ENCODE assay signal across 8 cellular contexts in genomic region chr4:168923526-168924194, GRCh38.
DNase-seq lines count a peak whose midpoint lies in the region; ATAC-seq and TF ChIP-seq lines count a peak whose summit lies in the region.

No MANE protein-coding gene starts in this region.

- no peak overlapping the region for H3K27ac Mint-ChIP-seq in CD4-positive, alpha-beta memory T cell
- H3K27ac Mint-ChIP-seq in endodermal cell: no peak overlapping the region

- 35 to 40% methylated on average over 1 to 3 of the region's 3 CpGs for WGBS in endodermal cell (ENCODE audit: insufficient coverage in 1 of 2, insufficient read length in 1 of 2), 2 experiments

- H3K27me3 ChIP-seq in CD4-positive, alpha-beta memory T cell (ENCODE audit: insufficient read depth, low read length): no peaks in the 10 kb centered on the region
- H3K27me3 ChIP-seq in endodermal cell (ENCODE audit: control insufficient read depth, insufficient read depth, low read length, poor library complexity, severe bottlenecking): no peaks in the 10 kb centered on the region

- peak; percentile 42 to 53 (median 48) for DNase-seq in CD4-positive, alpha-beta memory T cell
- peak; percentile 78 for DNase-seq in NCI-H748 (lab: John Stamatoyannopoulos, UW; ENCODE audit: unreplicated experiment)
- peak; percentile 27 to 40 for DNase-seq in activated CD4-positive, alpha-beta T cell treated with anti-CD3 and anti-CD28 coated beads, Interleukin-2, amount 50 U/mL, for 4 hours
- peak; percentile 85 for DNase-seq in endodermal cell
- DNase-seq in midbrain (lab: John Stamatoyannopoulos, UW): peak; percentile 79
- peak in 5 of 6 experiments; percentile 11 to 51 (median 20) for DNase-seq in stimulated activated naive CD4-positive, alpha-beta T cell (lab: John Stamatoyannopoulos, UW)

- no peak overlapping the region for H3K4me3 ChIP-seq in CD4-positive, alpha-beta memory T cell (ENCODE audit: low read length in 2 of 2)
- H3K4me3 ChIP-seq in endodermal cell (ENCODE audit: low read length): no peak overlapping the region

- CTCF ChIA-PET in CD4-positive, alpha-beta memory T cell (lab: Charles Lee; ENCODE audit: partially characterized antibody): interaction anchor here (0.6 to 3.9 kb wide), 33 partner anchors 9 to 1124 kb away, joined by 3 to 43 read pairs (median 3); partner anchors contain the start of gene CBR4

- no peaks in the 10 kb centered on the region for H3K9me3 Mint-ChIP-seq in CD4-positive, alpha-beta memory T cell
- H3K9me3 Mint-ChIP-seq in endodermal cell: no peaks in the 10 kb centered on the region

- no peaks in the 10 kb centered on the region for H3K36me3 ChIP-seq in CD4-positive, alpha-beta memory T cell (ENCODE audit: insufficient read depth, low read length)
- H3K36me3 ChIP-seq in endodermal cell (ENCODE audit: control insufficient read depth, insufficient read depth, low read length): peaks cover 92% of the 10 kb centered on the region

- peak; percentile 88 for TF ChIP-seq CTCF in endodermal cell (conservative IDR thresholded peaks at IDR 0.05)

- H3K27me3 Mint-ChIP-seq in CD4-positive, alpha-beta memory T cell: no peaks in the 10 kb centered on the region
- H3K27me3 Mint-ChIP-seq in endodermal cell (ENCODE audit: insufficient read depth): no peaks in the 10 kb centered on the region

- no peaks in the 10 kb centered on the region for H3K9me3 ChIP-seq in CD4-positive, alpha-beta memory T cell (ENCODE audit: control insufficient read depth in 1 of 2, low read length in 2 of 2)
- H3K9me3 ChIP-seq in endodermal cell (ENCODE audit: control insufficient read depth, low read length): no peaks in the 10 kb centered on the region

- peaks cover 0 to 3% (median 0%) of the 10 kb centered on the region in 4 donors for H3K4me1 Mint-ChIP-seq in CD4-positive, alpha-beta memory T cell
- peaks cover 3% of the 10 kb centered on the region for H3K4me1 Mint-ChIP-seq in endodermal cell

- POLR2A ChIA-PET in CD4-positive, alpha-beta memory T cell (lab: Charles Lee; ENCODE audit: partially characterized antibody): no interaction called here

- no peak overlapping the region for H3K4me3 Mint-ChIP-seq in CD4-positive, alpha-beta memory T cell
- H3K4me3 Mint-ChIP-seq in endodermal cell: no peak overlapping the region

- intact Hi-C loops in CD4-positive, alpha-beta memory T cell (cut with micrococcal nuclease): loop anchor here (1.0 kb wide), 4 partner anchors 87 to 643 kb away; partner anchors contain the start of gene CBR4

- ATAC-seq in GM19351 (IDR thresholded peaks at IDR 0.05; ENCODE audit: unreplicated experiment): peak; percentile 79
- ATAC-seq in HG03571 (IDR thresholded peaks at IDR 0.05; ENCODE audit: unreplicated experiment): peak; percentile 75

- no peak overlapping the region for H3K9ac ChIP-seq in endodermal cell (ENCODE audit: extremely low read depth, low read length, poor library complexity, severe bottlenecking)

- H3K27ac ChIP-seq in CD4-positive, alpha-beta memory T cell (ENCODE audit: low read depth, low read length): no peak overlapping the region
- peak overlapping the region; percentile 36 for H3K27ac ChIP-seq in endodermal cell (ENCODE audit: low read depth, low read length)

- H3K4me1 ChIP-seq in CD4-positive, alpha-beta memory T cell (ENCODE audit: insufficient read depth, low read length): no peaks in the 10 kb centered on the region
- H3K4me1 ChIP-seq in endodermal cell (ENCODE audit: control insufficient read depth, insufficient read depth, low read length): no peaks in the 10 kb centered on the region

- peaks cover 0 to 1% of the 10 kb centered on the region in 2 donors for H3K36me3 Mint-ChIP-seq in CD4-positive, alpha-beta memory T cell
- peaks cover 42% of the 10 kb centered on the region for H3K36me3 Mint-ChIP-seq in endodermal cell (ENCODE audit: low read depth)

Comparison
In these comparisons a context has a peak if more than half of its experiments do, and no peak if none do; other contexts are left out.
1. DNase-seq: peak in every context shown above with its lines; median percentile 85 in endodermal cell; 79 in midbrain; 78 in NCI-H748; 48 in CD4-positive, alpha-beta memory T cell; 34 in activated CD4-positive, alpha-beta T cell treated with anti-CD3 and anti-CD28 coated beads, Interleukin-2, amount 50 U/mL, for 4 hours; 20 in stimulated activated naive CD4-positive, alpha-beta T cell.